In genomic region chr1:29501227-29501976, GRCh38 we compare ENCODE assay signal across 20 cellular contexts.
A peak's percentile ranks its signal among the peaks of the same experiment; 100 is the strongest.
DNase-seq lines count a peak whose midpoint lies in the region; ATAC-seq, FAIRE-seq and TF ChIP-seq lines count a peak whose summit lies in the region.
"Had no signal": no experiment of that assay in that cellular context is flagged by ENCODE, and none has a peak within 500 bp of the region (broad histone marks: within the 10 kb centered on the region; RNA-seq: fewer than 3 reads in every experiment).

No MANE protein-coding gene starts in this region.

- H2BK120ac ChIP-seq in mesendoderm (ENCODE audit: low read depth, low read length): no peak overlapping the region

- no peak overlapping the region for H3K4ac ChIP-seq in mesendoderm (ENCODE audit: low read depth, low read length)

- no peaks in the 10 kb centered on the region for H3K9me3 ChIP-seq in SJCRH30 (replicated peaks)
- H3K9me3 ChIP-seq: A549 had no signal

- H3K4me1 Mint-ChIP-seq in GM23338 (peaks cover 48% of the 10 kb centered on the region), WTC11 (peaks cover 66% of the 10 kb centered on the region)

- no CpG with 5 or more reads among the region's 8 CpGs for WGBS in mesendoderm (ENCODE audit: extremely low coverage, insufficient coverage, low lambda C conversion rate)

- H3K4me3 ChIP-seq in GM23338 (no peak overlapping the region), mesendoderm (ENCODE audit: low read length) (no peak overlapping the region), SJCRH30 (no peak overlapping the region)
- H3K4me3 ChIP-seq: A549, SK-N-MC had no signal

- H2AFZ ChIP-seq in GM23338: no peak overlapping the region

- H3K36me3 Mint-ChIP-seq in GM23338 (ENCODE audit: low read depth) (peaks cover 3% of the 10 kb centered on the region; the same call in 2 of the 3 replicates), WTC11 (0 out of 2 replicates have a peak, but pooled peaks cover 3% of the 10 kb centered on the region)

- TF ChIP-seq CTCF in GM23338 (conservative IDR thresholded peaks at IDR 0.05; ENCODE audit: low read depth in 2 of 2) (no peak), WTC11 (IDR thresholded peaks at IDR 0.05) (no peak)

- H3K9ac ChIP-seq in mesendoderm (ENCODE audit: low read length): no peak overlapping the region

- H3K36me3 ChIP-seq in GM23338 (ENCODE audit: insufficient read depth) (no peaks in the 10 kb centered on the region), mesendoderm (ENCODE audit: control insufficient read depth, insufficient read depth, low read length) (no peaks in the 10 kb centered on the region), SJCRH30 (no peaks in the 10 kb centered on the region)

- no peak overlapping the region for H2BK15ac ChIP-seq in mesendoderm (replicated peaks; ENCODE audit: low read depth)

- no peak overlapping the region for H3K18ac ChIP-seq in mesendoderm (ENCODE audit: low read length)

- FAIRE-seq in endometrium (lab: Jason Lieb, UNC): peak; percentile 99
- FAIRE-seq: A549 had no signal

- H3K9me2 ChIP-seq in GM23338 (ENCODE audit: insufficient read depth): no peaks in the 10 kb centered on the region; the same call in 1 of the 2 replicates

- ATAC-seq in GM23338: peak; percentile 79
- peak; percentile 46 for ATAC-seq in WTC11
- ATAC-seq in HG02623 (IDR thresholded peaks at IDR 0.05; ENCODE audit: unreplicated experiment): no peak
- ATAC-seq in left ventricle myocardium superior: no peak
- ATAC-seq: A549, Panc1 had no signal

- H3K27ac Mint-ChIP-seq in GM23338 (peak overlapping the region; percentile 64), WTC11 (peak overlapping the region; percentile 86)

- H2AK5ac ChIP-seq in mesendoderm (ENCODE audit: low read length): no peak overlapping the region

- H3K27me3 ChIP-seq in GM23338 (ENCODE audit: insufficient read depth) (no peaks in the 10 kb centered on the region), mesendoderm (ENCODE audit: insufficient read depth, low read length, poor library complexity) (no peaks in the 10 kb centered on the region), SJCRH30 (no peaks in the 10 kb centered on the region; the same call in 1 of the 2 replicates)

- peak overlapping the region; percentile 28; the same call in 2 of the 3 replicates for H3K4me3 Mint-ChIP-seq in GM23338
- peak overlapping the region; percentile 11 for H3K4me3 Mint-ChIP-seq in WTC11

- CTCF ChIA-PET in WTC11 (lab: Charles Lee): interaction anchor here (0.8 to 2.4 kb wide), 4 partner anchors 11 to 291 kb away, joined by 3 to 7 read pairs (median 5); no protein-coding TSS in a partner anchor

- H3K27me3 Mint-ChIP-seq in GM23338 (ENCODE audit: insufficient read depth, low read depth, poor library complexity) (peaks cover 14% of the 10 kb centered on the region), WTC11 (ENCODE audit: low read depth) (peaks cover 7% of the 10 kb centered on the region)

- H3K4me1 ChIP-seq in GM23338 (ENCODE audit: insufficient read depth) (peaks cover 29% of the 10 kb centered on the region), mesendoderm (ENCODE audit: control insufficient read depth, low read depth, low read length) (no peaks in the 10 kb centered on the region), SJCRH30 (no peaks in the 10 kb centered on the region)
- H3K4me1 ChIP-seq: A549 had no signal

- no peak overlapping the region for H4K5ac ChIP-seq in mesendoderm (ENCODE audit: low read length)

- H2BK5ac ChIP-seq in mesendoderm (ENCODE audit: low read length): no peak overlapping the region

- POLR2A ChIA-PET in WTC11 (lab: Charles Lee): no interaction called here

- DNase-seq in GM23338 (ENCODE audit: low spot score) (peak; percentile 86), WTC11 (ENCODE audit: low spot score) (no peak), mesendoderm (peak; percentile 35), SJCRH30 (no peak), left ventricle myocardium superior (no peak), COLO668 (lab: John Stamatoyannopoulos, UW; ENCODE audit: unreplicated experiment) (no peak)
- DNase-seq: C1 segment of cervical spinal cord, COR-L47, IMR-90, Karpas-422, MM.1S, NCI-H1092 treated with DMSO at 0.1 percent for 48 hours, NCI-H2107, NCI-H226, NCI-H524 treated with DMSO at 0.1 percent for 48 hours had no signal

- no peak overlapping the region for H3K56ac ChIP-seq in mesendoderm (ENCODE audit: low read length)

- H3K79me1 ChIP-seq in mesendoderm (ENCODE audit: low read length): no peaks in the 10 kb centered on the region

- H3K79me2 ChIP-seq in GM23338 (replicated peaks; ENCODE audit: insufficient read depth) (no peaks in the 10 kb centered on the region), mesendoderm (ENCODE audit: control insufficient read depth, insufficient read depth, low read length) (no peaks in the 10 kb centered on the region)

- H3K27ac ChIP-seq in GM23338 (ENCODE audit: low read depth): peak overlapping the region; percentile 18
- H3K27ac ChIP-seq in mesendoderm (ENCODE audit: low read depth, low read length): no peak overlapping the region
- no peak overlapping the region for H3K27ac ChIP-seq in SJCRH30
- H3K27ac ChIP-seq: A549, SK-N-MC had no signal

- H4K8ac ChIP-seq in mesendoderm (ENCODE audit: low read depth, low read length): no peak overlapping the region

- intact Hi-C loops in left ventricle myocardium superior (cut with micrococcal nuclease): no loop called here

- H3K9me3 Mint-ChIP-seq in GM23338: peaks cover 20% of the 10 kb centered on the region
- H3K9me3 Mint-ChIP-seq in WTC11: peaks cover 1% of the 10 kb centered on the region; the same call in 1 of the 2 replicates

- H4K20me1 ChIP-seq in GM23338 (replicated peaks; ENCODE audit: insufficient read depth): no peaks in the 10 kb centered on the region

- H3K4me2 ChIP-seq in GM23338 (peak overlapping the region; percentile 0), mesendoderm (ENCODE audit: low read length) (no peak overlapping the region)
- H3K4me2 ChIP-seq: A549 had no signal

- no peak overlapping the region for H3K23ac ChIP-seq in mesendoderm (ENCODE audit: low read length)

- H3F3A ChIP-seq in GM23338 (replicated peaks; ENCODE audit: low read depth): no peaks in the 10 kb centered on the region

TF ChIP-seq in GM23338, 12 proteins besides CTCF, POLR2A, EP300 and RAD21 (continues in another document):
- TF ChIP-seq POLR2AphosphoS5 (IDR thresholded peaks at IDR 0.05; ENCODE audit: low read depth): no peak

TF ChIP-seq in WTC11, 78 proteins besides CTCF, POLR2A, EP300 and RAD21:
- TF ChIP-seq TEAD1 (CRISPR knock-in tag; IDR thresholded peaks at IDR 0.05): peak; percentile 70; the same call in 1 of the 2 replicates
- TF ChIP-seq MYBL2 (CRISPR knock-in tag; IDR thresholded peaks at IDR 0.05): no peak
- TF ChIP-seq, protein P1, sequence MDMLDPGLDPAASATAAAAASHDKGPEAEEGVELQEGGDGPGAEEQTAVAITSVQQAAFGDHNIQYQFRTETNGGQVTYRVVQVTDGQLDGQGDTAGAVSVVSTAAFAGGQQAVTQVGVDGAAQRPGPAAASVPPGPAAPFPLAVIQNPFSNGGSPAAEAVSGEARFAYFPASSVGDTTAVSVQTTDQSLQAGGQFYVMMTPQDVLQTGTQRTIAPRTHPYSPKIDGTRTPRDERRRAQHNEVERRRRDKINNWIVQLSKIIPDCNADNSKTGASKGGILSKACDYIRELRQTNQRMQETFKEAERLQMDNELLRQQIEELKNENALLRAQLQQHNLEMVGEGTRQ (CRISPR knock-in tag; IDR thresholded peaks at IDR 0.05): peak; percentile 60

Comparison
In these comparisons a context has a peak if more than half of its experiments do, and no peak if none do; other contexts are left out.
1. ATAC-seq: peak in GM23338 (single experiment) and WTC11 (single experiment); none in HG02623 (single experiment) and left ventricle myocardium superior (single experiment).
2. DNase-seq: peak in GM23338 (single experiment) and mesendoderm (single experiment); none in WTC11 (single experiment), SJCRH30 (0 of 2), left ventricle myocardium superior (single experiment) and COLO668 (single experiment).